In genomic region chr19:16804176-16804575, GRCh38 we compare ENCODE assay signal across 7 cellular contexts.
"Had no signal": no experiment of that assay in that cellular context is flagged by ENCODE, and none has a peak within 500 bp of the region (broad histone marks: within the 10 kb centered on the region; RNA-seq: fewer than 3 reads in every experiment).

No MANE protein-coding gene starts in this region.

- H3K36me3 Mint-ChIP-seq: IgD-negative memory B cell had no signal

- FAIRE-seq: HepG2, HTR-8/SVneo had no signal

- H3K27ac ChIP-seq: HL-60 had no signal

- DNase-seq: IMR-90, KBM-7, KG1 had no signal

- H3K27me3 Mint-ChIP-seq: IgD-negative memory B cell had no signal

- H3K9me3 Mint-ChIP-seq: IgD-negative memory B cell had no signal

- ATAC-seq: HepG2 had no signal

- H3K4me3 Mint-ChIP-seq: IgD-negative memory B cell had no signal
